In the genomic region with DNA sequence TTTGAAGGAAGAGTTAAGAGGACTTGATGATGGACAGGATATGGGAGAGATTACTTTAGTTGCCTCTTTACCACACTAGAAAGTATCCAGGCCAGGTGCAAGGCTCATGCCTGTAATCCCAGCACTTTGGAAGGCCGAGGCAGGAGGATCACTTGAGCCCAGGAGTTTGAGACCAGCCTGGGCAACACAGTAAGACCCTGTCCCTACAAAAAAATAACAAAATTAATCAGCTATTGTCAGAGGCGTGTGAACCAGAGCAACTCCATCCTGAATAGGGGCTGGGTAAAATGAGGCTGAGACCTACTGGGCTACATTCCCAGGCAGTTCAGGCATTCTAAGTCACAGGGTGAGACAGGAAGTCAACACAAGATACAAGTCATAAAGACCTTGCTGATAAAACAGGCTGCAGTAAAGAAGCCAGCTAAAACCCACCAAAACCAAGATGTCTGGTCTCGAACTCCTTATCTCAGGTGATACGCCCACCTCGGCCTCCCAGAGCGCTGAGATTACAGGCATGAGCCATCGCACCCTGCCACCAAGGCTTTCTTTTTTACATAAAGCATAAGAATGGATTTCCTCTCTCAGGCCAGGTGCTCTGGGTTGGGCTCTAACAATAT, we compare ENCODE assay signal across 1 cellular context.
TF ChIP-seq lines count a peak whose summit lies in the region.
"Not testable (repeated sequence)": the region's sequence is repeated elsewhere in the genome, so short reads cannot be mapped to it uniquely, and the experiment has no call there.

No MANE protein-coding gene starts in this region.

TF ChIP-seq in K562, 482 proteins besides CTCF, POLR2A, EP300 and RAD21 (continued from another document):
- TF ChIP-seq, protein P1, sequence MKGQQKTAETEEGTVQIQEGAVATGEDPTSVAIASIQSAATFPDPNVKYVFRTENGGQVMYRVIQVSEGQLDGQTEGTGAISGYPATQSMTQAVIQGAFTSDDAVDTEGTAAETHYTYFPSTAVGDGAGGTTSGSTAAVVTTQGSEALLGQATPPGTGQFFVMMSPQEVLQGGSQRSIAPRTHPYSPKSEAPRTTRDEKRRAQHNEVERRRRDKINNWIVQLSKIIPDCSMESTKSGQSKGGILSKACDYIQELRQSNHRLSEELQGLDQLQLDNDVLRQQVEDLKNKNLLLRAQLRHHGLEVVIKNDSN (CRISPR knock-in tag; IDR thresholded peaks at IDR 0.05), result peak; percentile 16; the same call in 1 of the 2 replicates
- TF ChIP-seq ELF4 (CRISPR knock-in tag; IDR thresholded peaks at IDR 0.05) (peak; percentile 69), HDAC8 (tag; IDR thresholded peaks at IDR 0.05) (peak; percentile 71; the same call in 1 of the 2 replicates), RNF219 (CRISPR knock-in tag; IDR thresholded peaks at IDR 0.05) (peak; percentile 63; the same call in 1 of the 2 replicates), GABPA (tag; conservative IDR thresholded peaks at IDR 0.05; ENCODE audit: low read depth) (peak; percentile 61), ZNF121 (CRISPR knock-in tag; conservative IDR thresholded peaks at IDR 0.05) (peak; percentile 78), ETV1 (tag; conservative IDR thresholded peaks at IDR 0.05; ENCODE audit: low read depth) (peak; percentile 44; the same call in 1 of the 2 replicates), ETV5 (CRISPR knock-in tag; IDR thresholded peaks at IDR 0.05; ENCODE audit: low read depth) (peak; percentile 74), FOXA3 (CRISPR knock-in tag; conservative IDR thresholded peaks at IDR 0.05 in 1 of 2, IDR thresholded peaks at IDR 0.05 in 1 of 2) (peak; percentile 18 to 80; a peak in 2 of 4 replicates), TFE3 (CRISPR knock-in tag; IDR thresholded peaks at IDR 0.05) (peak; percentile 40), JUN (CRISPR knock-in tag; IDR thresholded peaks at IDR 0.05; ENCODE audit: borderline replicate concordance) (0 out of 2 replicates have a peak, but pooled peaks have one; percentile 60), REST (CRISPR knock-in tag; IDR thresholded peaks at IDR 0.05; ENCODE audit: low read depth) (peak; percentile 46; the same call in 1 of the 2 replicates), KDM1A (IDR thresholded peaks at IDR 0.05) (peak; percentile 90 to 93), MEIS2 (IDR thresholded peaks at IDR 0.05; ENCODE audit: partially characterized antibody) (peak; percentile 24), ZNF134 (CRISPR knock-in tag; conservative IDR thresholded peaks at IDR 0.05) (0 out of 2 replicates have a peak, but pooled peaks have one; percentile 53), HBP1 (CRISPR knock-in tag; IDR thresholded peaks at IDR 0.05) (peak; percentile 75), ZNF12 (CRISPR knock-in tag; IDR thresholded peaks at IDR 0.05) (0 out of 2 replicates have a peak, but pooled peaks have one; percentile 9), RCOR1 (IDR thresholded peaks at IDR 0.05; ENCODE audit: borderline replicate concordance in 1 of 2, low read depth in 2 of 2, low read length in 2 of 2) (peak; percentile 52 to 97; a peak in 3 of 4 replicates), PHB (CRISPR knock-in tag; IDR thresholded peaks at IDR 0.05) (0 out of 2 replicates have a peak, but pooled peaks have one; percentile 70), FOXK1 (CRISPR knock-in tag; IDR thresholded peaks at IDR 0.05; ENCODE audit: borderline replicate concordance) (peak; percentile 87; the same call in 1 of the 2 replicates)
- TF ChIP-seq, protein P2, sequence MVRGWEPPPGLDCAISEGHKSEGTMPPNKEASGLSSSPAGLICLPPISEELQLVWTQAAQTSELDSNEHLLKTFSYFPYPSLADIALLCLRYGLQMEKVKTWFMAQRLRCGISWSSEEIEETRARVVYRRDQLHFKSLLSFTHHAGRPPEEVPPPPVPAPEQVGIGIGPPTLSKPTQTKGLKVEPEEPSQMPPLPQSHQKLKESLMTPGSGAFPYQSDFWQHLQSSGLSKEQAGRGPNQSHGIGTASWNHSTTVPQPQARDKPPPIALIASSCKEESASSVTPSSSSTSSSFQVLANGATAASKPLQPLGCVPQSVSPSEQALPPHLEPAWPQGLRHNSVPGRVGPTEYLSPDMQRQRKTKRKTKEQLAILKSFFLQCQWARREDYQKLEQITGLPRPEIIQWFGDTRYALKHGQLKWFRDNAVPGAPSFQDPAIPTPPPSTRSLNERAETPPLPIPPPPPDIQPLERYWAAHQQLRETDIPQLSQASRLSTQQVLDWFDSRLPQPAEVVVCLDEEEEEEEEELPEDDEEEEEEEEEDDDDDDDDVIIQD (CRISPR knock-in tag; IDR thresholded peaks at IDR 0.05), result peak; percentile 13; the same call in 1 of the 2 replicates
- TF ChIP-seq JUN (IDR thresholded peaks at IDR 0.05; ENCODE audit: borderline replicate concordance, low read depth, low read length), result not testable (repeated sequence)
